Comparison of ENCODE assay signal across 8 cellular contexts in the genomic region with DNA sequence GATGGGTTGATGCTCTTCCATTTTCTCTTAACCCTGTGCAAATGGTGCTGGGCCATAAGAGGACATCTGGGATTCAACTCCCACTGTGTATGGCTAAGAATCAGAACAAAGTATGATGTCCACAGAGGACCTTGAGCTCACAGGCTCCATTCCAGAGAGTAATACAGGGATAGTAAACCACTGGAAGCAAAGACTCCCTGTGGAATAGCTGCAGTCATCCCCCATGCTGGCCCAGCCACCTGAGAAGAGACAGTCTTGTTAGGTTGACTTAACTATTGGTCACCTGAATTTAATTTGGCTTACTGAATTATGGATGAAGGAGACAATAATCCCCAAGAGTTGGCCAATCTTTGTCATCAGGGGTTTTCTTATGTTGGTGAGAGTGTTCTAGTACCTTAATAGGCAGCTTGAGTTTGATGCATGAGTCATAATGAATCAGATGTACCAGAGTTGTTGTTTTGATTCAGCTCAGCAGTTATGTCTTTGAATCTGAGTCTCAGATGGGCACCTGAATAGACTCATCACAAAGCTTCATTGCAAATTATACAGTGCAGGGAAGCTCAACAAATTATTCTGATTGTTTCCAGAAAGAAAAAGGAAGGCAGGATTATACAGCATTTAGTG.
DNase-seq lines count a peak whose midpoint lies in the region; ATAC-seq lines count a peak whose summit lies in the region.

No MANE protein-coding gene starts in this region.

- H3K36me3 Mint-ChIP-seq in activated T-cell treated with anti-CD3 and anti-CD28 coated beads, Interleukin-2, amount 50 U/mL, for 72 hours (ENCODE audit: insufficient read depth in 2 of 2) = peaks cover 2 to 14% of the 10 kb centered on the region in 2 donors
- H3K36me3 Mint-ChIP-seq in stimulated activated naive B cell treated with anti-CD40 and anti-IgM and Interleukin-4, amounts not matched to agents 10 μg/mL and 1 μg/mL and 100 μg/mL, for 72 hours = peaks cover 10 to 25% of the 10 kb centered on the region in 2 donors

- peaks cover 14% of the 10 kb centered on the region for H3K4me1 Mint-ChIP-seq in activated T-cell treated with anti-CD3 and anti-CD28 coated beads, Interleukin-2, amount 50 U/mL, for 72 hours (ENCODE audit: low read depth)
- peaks cover 24 to 29% of the 10 kb centered on the region in 2 donors for H3K4me1 Mint-ChIP-seq in stimulated activated naive B cell treated with anti-CD40 and anti-IgM and Interleukin-4, amounts not matched to agents 10 μg/mL and 1 μg/mL and 100 μg/mL, for 72 hours

- H3K36me3 ChIP-seq in H7 (replicated peaks; ENCODE audit: control insufficient read depth, insufficient read depth, low read length) = no peaks in the 10 kb centered on the region

- peaks cover 48% of the 10 kb centered on the region for H3K27me3 Mint-ChIP-seq in activated T-cell treated with anti-CD3 and anti-CD28 coated beads, Interleukin-2, amount 50 U/mL, for 72 hours (ENCODE audit: low read depth)
- peaks cover 0 to 11% of the 10 kb centered on the region in 2 donors for H3K27me3 Mint-ChIP-seq in stimulated activated naive B cell treated with anti-CD40 and anti-IgM and Interleukin-4, amounts not matched to agents 10 μg/mL and 1 μg/mL and 100 μg/mL, for 72 hours

- H3K9me3 Mint-ChIP-seq in activated T-cell treated with anti-CD3 and anti-CD28 coated beads, Interleukin-2, amount 50 U/mL, for 72 hours = peaks cover 15 to 18% of the 10 kb centered on the region in 2 donors
- H3K9me3 Mint-ChIP-seq in stimulated activated naive B cell treated with anti-CD40 and anti-IgM and Interleukin-4, amounts not matched to agents 10 μg/mL and 1 μg/mL and 100 μg/mL, for 72 hours = peaks cover 24% of the 10 kb centered on the region in 2 donors

- no peaks in the 10 kb centered on the region for H3K27me3 ChIP-seq in H7 (ENCODE audit: control insufficient read depth, insufficient read depth, low read length)

- H3K27ac Mint-ChIP-seq in activated T-cell treated with anti-CD3 and anti-CD28 coated beads, Interleukin-2, amount 50 U/mL, for 72 hours = peak overlapping the region; percentile 21
- H3K27ac Mint-ChIP-seq in stimulated activated naive B cell treated with anti-CD40 and anti-IgM and Interleukin-4, amounts not matched to agents 10 μg/mL and 1 μg/mL and 100 μg/mL, for 72 hours = peak overlapping the region; percentile 76

- H3K27ac ChIP-seq in caudate nucleus (ENCODE audit: low read depth, low read length) = peak overlapping the region; percentile 50

- peak overlapping the region; percentile 33 to 58 for H3K4me3 Mint-ChIP-seq in activated T-cell treated with anti-CD3 and anti-CD28 coated beads, Interleukin-2, amount 50 U/mL, for 72 hours
- peak overlapping the region; percentile 49 to 56 for H3K4me3 Mint-ChIP-seq in stimulated activated naive B cell treated with anti-CD40 and anti-IgM and Interleukin-4, amounts not matched to agents 10 μg/mL and 1 μg/mL and 100 μg/mL, for 72 hours

- no peak overlapping the region for H3K4me3 ChIP-seq in H7 (ENCODE audit: insufficient read depth, low read depth, low read length)

- peak; percentile 97 for ATAC-seq in activated T-cell treated with anti-CD3 and anti-CD28 coated beads, Interleukin-2, amount 50 U/mL, for 72 hours (replicated peaks in 1 of 2)
- ATAC-seq in HG03378 (IDR thresholded peaks at IDR 0.05; ENCODE audit: unreplicated experiment) = peak; percentile 72
- peak; percentile 88 to 91 for ATAC-seq in stimulated activated naive B cell treated with anti-CD40 and anti-IgM and Interleukin-4, amounts not matched to agents 10 μg/mL and 1 μg/mL and 100 μg/mL, for 72 hours (replicated peaks)

- DNase-seq in activated T-cell treated with anti-CD3 and anti-CD28 coated beads, Interleukin-2, amount 50 U/mL, for 72 hours = peak; percentile 7 to 10
- DNase-seq in activated T-cell treated with anti-CD3 and anti-CD28 coated beads, Interleukin-2, amount 50 U/mL, for 48 hours = no peak
- DNase-seq in caudate nucleus (lab: John Stamatoyannopoulos, UW) = peak in 3 of 61 donors; percentile 16 to 38 (median 22)
- no peak for DNase-seq in stimulated activated naive B cell treated with anti-CD40 and anti-IgM and Interleukin-4, amounts not matched to agents 10 μg/mL and 1 μg/mL and 100 μg/mL, for 72 hours
- DNase-seq in H7 = no peak
- no peak for DNase-seq in KG1 (lab: John Stamatoyannopoulos, UW)
- no peak for DNase-seq in Kasumi-1 (lab: John Stamatoyannopoulos, UW)

Comparison
In these comparisons a context has a peak if more than half of its experiments do, and no peak if none do; other contexts are left out.
1. DNase-seq: peak in activated T-cell treated with anti-CD3 and anti-CD28 coated beads, Interleukin-2, amount 50 U/mL, for 72 hours (2 of 2); none in activated T-cell treated with anti-CD3 and anti-CD28 coated beads, Interleukin-2, amount 50 U/mL, for 48 hours (0 of 2), stimulated activated naive B cell treated with anti-CD40 and anti-IgM and Interleukin-4, amounts not matched to agents 10 μg/mL and 1 μg/mL and 100 μg/mL, for 72 hours (single experiment), H7 (single experiment), KG1 (single experiment) and Kasumi-1 (0 of 2).
2. Peak in every context shown above with its lines, with median percentiles within 50 percentile points of each other: ATAC-seq.